Comparison of ENCODE assay signal across 8 cellular contexts in the genomic region with DNA sequence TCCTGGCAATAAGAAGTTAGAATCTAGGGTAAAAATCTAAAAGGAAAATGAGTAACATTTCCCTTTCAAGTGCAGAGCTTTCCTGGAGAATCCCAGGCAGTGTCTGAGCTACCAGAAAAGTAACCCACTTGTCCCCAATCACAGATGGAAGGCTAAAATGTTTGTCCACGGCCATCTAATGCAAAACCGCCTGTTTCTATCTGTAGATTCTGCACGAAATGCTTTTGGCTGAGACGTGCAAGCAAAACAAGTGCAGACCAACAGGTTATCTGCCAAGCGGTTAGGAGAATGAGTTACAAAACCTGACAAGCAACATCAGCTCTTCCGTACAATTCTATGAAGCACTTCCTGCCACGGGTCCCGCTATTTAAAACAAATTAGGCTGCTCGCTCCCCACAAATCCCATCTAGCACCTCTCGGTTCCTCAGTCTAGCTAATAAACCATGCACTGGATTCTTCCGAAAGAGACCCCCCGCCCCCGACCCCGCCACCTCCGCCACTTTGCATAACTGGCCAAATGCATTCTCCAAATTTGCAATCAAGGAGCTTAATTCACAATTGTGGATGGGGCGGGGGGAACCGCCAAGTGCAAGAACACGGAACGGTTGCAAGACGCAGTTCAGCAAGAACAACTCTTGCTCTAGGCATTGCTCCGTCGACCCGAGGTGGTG. TPM values are rescaled to one million over a fixed set of nuclear protein-coding genes. Genes with fewer than 3 reads are reported as not detected.
DNase-seq lines count a peak whose midpoint lies in the region; ATAC-seq, FAIRE-seq and TF ChIP-seq lines count a peak whose summit lies in the region.

No MANE protein-coding gene starts in this region.

- H3K4me1 ChIP-seq in astrocyte (ENCODE audit: insufficient read depth, low read length) = peaks cover 16% of the 10 kb centered on the region

- peaks cover 4% of the 10 kb centered on the region for H3K4me1 Mint-ChIP-seq in astrocyte (ENCODE audit: low read depth, unreplicated experiment)

- peak overlapping the region; percentile 87 for H3K27ac ChIP-seq in astrocyte (ENCODE audit: low read depth, low read length)

- no peak overlapping the region for H2AFZ ChIP-seq in astrocyte (ENCODE audit: low read depth, low read length)

- TF ChIP-seq CTCF in astrocyte (IDR thresholded peaks at IDR 0.05; ENCODE audit: insufficient read depth, low read depth, low read length) = no peak
- TF ChIP-seq CTCF in kidney epithelial cell (IDR thresholded peaks at IDR 0.05; ENCODE audit: insufficient read depth, low read length, poor library complexity, severe bottlenecking) = no peak

- peak overlapping the region; percentile 98 for H3K4me2 ChIP-seq in astrocyte (ENCODE audit: low read length)

- peaks cover 4% of the 10 kb centered on the region for H3K36me3 Mint-ChIP-seq in astrocyte (ENCODE audit: low read depth, unreplicated experiment)

- H3K9me3 Mint-ChIP-seq in astrocyte (ENCODE audit: unreplicated experiment) = no peaks in the 10 kb centered on the region

- FAIRE-seq in astrocyte (lab: Jason Lieb, UNC) = no peak

- H4K20me1 ChIP-seq in astrocyte (ENCODE audit: insufficient read depth, low read length) = peaks cover 54% of the 10 kb centered on the region

- H3K9me3 ChIP-seq in astrocyte (ENCODE audit: insufficient read depth, low read depth, low read length) = no peaks in the 10 kb centered on the region

- H3K4me3 ChIP-seq in astrocyte (ENCODE audit: insufficient read depth, low read depth, low read length) = peak overlapping the region; percentile 85
- H3K4me3 ChIP-seq in kidney epithelial cell (ENCODE audit: low read depth, low read length) = peak overlapping the region; percentile 90

- peak overlapping the region; percentile 95 for H3K9ac ChIP-seq in astrocyte (ENCODE audit: low read length)

- H3K36me3 ChIP-seq in astrocyte (ENCODE audit: insufficient read depth, low read length) (peaks cover 2% of the 10 kb centered on the region), kidney epithelial cell (ENCODE audit: control insufficient read depth, insufficient read depth, low read length) (no peaks in the 10 kb centered on the region)

- peak; percentile 1 for ATAC-seq in HG02840 (IDR thresholded peaks at IDR 0.05; ENCODE audit: low FRiP score, unreplicated experiment)
- peak; percentile 6 for ATAC-seq in stimulated activated naive CD8-positive, alpha-beta T cell treated with anti-CD3 and anti-CD28 coated beads, Interleukin-15, Interleukin-2, amounts not matched to agents 100 U/mL and 50 U/mL, for 24 hours

- H3K27ac Mint-ChIP-seq in astrocyte (ENCODE audit: unreplicated experiment) = peak overlapping the region; percentile 47

- H3K27me3 Mint-ChIP-seq in astrocyte (ENCODE audit: low read depth, unreplicated experiment) = no peaks in the 10 kb centered on the region

- H3K27me3 ChIP-seq in astrocyte (ENCODE audit: insufficient read depth, low read length) (no peaks in the 10 kb centered on the region), kidney epithelial cell (ENCODE audit: control insufficient read depth, insufficient read depth, low read length) (no peaks in the 10 kb centered on the region)

- H3K79me2 ChIP-seq in astrocyte (ENCODE audit: insufficient read depth, low read length) = peaks cover 63% of the 10 kb centered on the region

- peak; percentile 24 for DNase-seq in activated effector memory CD4-positive, alpha-beta T cell treated with Interleukin-2 at 50 U/mL for 16 hours
- DNase-seq in activated effector memory CD4-positive, alpha-beta T cell treated with anti-CD3 and anti-CD28 coated beads, Interleukin-2, amount 50 U/mL, for 16 hours = no peak
- peak; percentile 46 for DNase-seq in NOMO-1 treated with DMSO at 0.1 percent for 48 hours (lab: John Stamatoyannopoulos, UW; ENCODE audit: unreplicated experiment)
- DNase-seq in astrocyte (ENCODE audit: low read depth) = peak; percentile 41
- DNase-seq in kidney epithelial cell (ENCODE audit: low read depth) = no peak
- no peak for DNase-seq in stimulated activated naive CD8-positive, alpha-beta T cell treated with anti-CD3 and anti-CD28 coated beads, Interleukin-15, Interleukin-2, amounts not matched to agents 100 U/mL and 50 U/mL, for 24 hours
- DNase-seq in stimulated activated CD4-positive, alpha-beta T cell treated with anti-CD3 and anti-CD28 coated beads, Interleukin-12 subunit alpha, Interleukin-12 subunit beta, amount 100 ng/mL, for 4 hours = no peak

- peak overlapping the region; percentile 95 for H3K4me3 Mint-ChIP-seq in astrocyte (ENCODE audit: unreplicated experiment)

RNA-seq across cellular contexts. Expression of a gene that starts 1.4 kb away (rescaled TPM):
- total RNA-seq in astrocyte (48.3 and 52.8 TPM in 2 replicates), kidney epithelial cell (63.6 and 74.6 TPM in 2 replicates)

Comparison
In these comparisons a context has a peak if more than half of its experiments do, and no peak if none do; other contexts are left out.
1. DNase-seq: peak in activated effector memory CD4-positive, alpha-beta T cell treated with Interleukin-2 at 50 U/mL for 16 hours (single experiment), NOMO-1 treated with DMSO at 0.1 percent for 48 hours (single experiment) and astrocyte (single experiment); none in activated effector memory CD4-positive, alpha-beta T cell treated with anti-CD3 and anti-CD28 coated beads, Interleukin-2, amount 50 U/mL, for 16 hours (single experiment), kidney epithelial cell (single experiment), stimulated activated naive CD8-positive, alpha-beta T cell treated with anti-CD3 and anti-CD28 coated beads, Interleukin-15, Interleukin-2, amounts not matched to agents 100 U/mL and 50 U/mL, for 24 hours (single experiment) and stimulated activated CD4-positive, alpha-beta T cell treated with anti-CD3 and anti-CD28 coated beads, Interleukin-12 subunit alpha, Interleukin-12 subunit beta, amount 100 ng/mL, for 4 hours (single experiment).